ENCODE assay signal across 8 cellular contexts in the genomic region with DNA sequence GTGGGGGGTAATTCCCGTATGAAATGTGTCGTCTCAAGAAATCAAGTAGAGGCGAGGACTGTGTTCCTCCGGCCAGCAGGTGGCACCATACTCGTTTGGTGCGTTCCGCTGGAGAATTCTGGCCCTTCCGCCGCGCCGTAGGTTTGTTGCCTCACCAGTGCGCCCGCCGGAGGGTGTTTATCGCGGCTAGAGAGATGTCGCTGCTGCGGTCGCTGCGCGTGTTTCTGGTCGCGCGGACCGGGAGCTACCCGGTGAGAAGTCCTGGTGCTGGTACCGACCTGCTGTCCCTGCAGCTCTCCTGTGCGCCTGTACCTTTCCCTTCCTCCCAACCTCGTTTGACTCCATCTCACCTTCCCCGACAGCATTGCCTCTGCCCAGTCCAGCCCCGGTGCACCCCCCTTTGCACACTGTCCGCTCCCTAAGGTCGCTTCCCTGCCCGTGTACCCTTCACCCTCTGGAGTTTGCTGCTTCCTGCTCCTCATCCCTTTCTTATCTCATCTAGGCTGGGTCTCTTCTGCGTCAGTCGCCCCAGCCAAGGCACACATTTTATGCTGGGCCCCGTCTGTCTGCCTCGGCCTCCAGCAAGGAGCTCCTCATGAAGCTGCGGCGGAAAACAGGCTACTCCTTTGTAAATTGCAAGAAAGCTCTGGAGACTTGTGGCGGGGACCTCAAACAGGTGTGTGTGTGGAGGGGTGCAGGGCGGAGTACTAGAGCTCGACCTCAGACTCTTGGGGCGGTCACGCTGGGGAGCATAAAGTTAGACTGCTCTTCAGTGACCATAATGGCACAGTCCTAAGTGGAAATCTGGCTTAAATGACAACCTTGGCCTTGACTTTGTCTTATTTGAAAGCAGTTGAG. TPM values are rescaled to one million over a fixed set of nuclear protein-coding genes. Genes with fewer than 3 reads are reported as not detected.
DNase-seq lines count a peak whose midpoint lies in the region; ATAC-seq and TF ChIP-seq lines count a peak whose summit lies in the region.

A gene (plus strand): TSS at position 180 of the 858 bp plus-strand sequence. CDS start 15 bp downstream, at position 195.

- peak; percentile 92 for TF ChIP-seq CTCF in kidney epithelial cell (IDR thresholded peaks at IDR 0.05; ENCODE audit: insufficient read depth, low read length, poor library complexity, severe bottlenecking)

- ATAC-seq in GM19035 (IDR thresholded peaks at IDR 0.05; ENCODE audit: unreplicated experiment) (peak; percentile 82), HG03354 (IDR thresholded peaks at IDR 0.05; ENCODE audit: poor library complexity, severe bottlenecking, unreplicated experiment) (peak; percentile 84)

- peak; percentile 96 for DNase-seq in Ammon's horn (ENCODE audit: low spot score)
- DNase-seq in NCI-H446 (lab: John Stamatoyannopoulos, UW) = peak; percentile 89 to 93
- DNase-seq in activated CD4-positive, CD25-positive, alpha-beta regulatory T cell treated with anti-CD3 and anti-CD28 coated beads, Interleukin-2, amount 50 U/mL, for 72 hours = peak; percentile 97
- peak; percentile 87 for DNase-seq in cerebellum (ENCODE audit: low spot score)
- DNase-seq in kidney epithelial cell (ENCODE audit: low read depth) = peak; percentile 56
- peak; percentile 90 to 96 for DNase-seq in stimulated activated CD4-positive, alpha-beta T cell treated with anti-CD3 and anti-CD28 coated beads, Interleukin-1b, Interleukin-23, amount 100 ng/mL, for 1 hour (ENCODE audit: low read depth in 2 of 2)

- no peaks in the 10 kb centered on the region for H3K27me3 ChIP-seq in kidney epithelial cell (ENCODE audit: control insufficient read depth, insufficient read depth, low read length)

- peaks cover 2% of the 10 kb centered on the region for H3K36me3 ChIP-seq in kidney epithelial cell (ENCODE audit: control insufficient read depth, insufficient read depth, low read length)

- H3K4me3 ChIP-seq in kidney epithelial cell (ENCODE audit: low read depth, low read length) = peak within 1 kb of the TSS; percentile 100

RNA-seq across cellular contexts. Expression of the gene that starts here (rescaled TPM):
- total RNA-seq in cerebellum = 19.3 TPM
- total RNA-seq in kidney epithelial cell = 21.5 and 31.5 TPM in 2 replicates

Comparison
In these comparisons a context has a peak if more than half of its experiments do, and no peak if none do; other contexts are left out.
1. Peak in every context shown above with its lines: DNase-seq, ATAC-seq and H3K4me3 ChIP-seq.